Comparison of ENCODE assay signal across 1 cellular context in genomic region chr17:74203439-74204240, GRCh38.
A peak's percentile ranks its signal among the peaks of the same experiment; 100 is the strongest.
TF ChIP-seq lines count a peak whose summit lies in the region.

TSS of gene RPL38 (plus strand) at chr17:74203678. CDS start at chr17:74203956, 278 bp downstream.

TF ChIP-seq in HepG2, 621 proteins besides CTCF, POLR2A, EP300 and RAD21 (continued from another document and continues in another):
- TF ChIP-seq HNF1A (IDR thresholded peaks at IDR 0.05; ENCODE audit: low read depth) (peak; percentile 52; the same call in 1 of the 2 replicates), HNF1A (CRISPR knock-in tag; IDR thresholded peaks at IDR 0.05; ENCODE audit: borderline replicate concordance) (peak; percentile 82), ARID4A (CRISPR knock-in tag; IDR thresholded peaks at IDR 0.05; ENCODE audit: borderline replicate concordance) (peak; percentile 97), ZBTB49 (CRISPR knock-in tag; IDR thresholded peaks at IDR 0.05; ENCODE audit: borderline replicate concordance) (peak; percentile 86; the same call in 1 of the 2 replicates), ZMYM4 (CRISPR knock-in tag; IDR thresholded peaks at IDR 0.05) (peak; percentile 98), TAF1 (CRISPR knock-in tag; IDR thresholded peaks at IDR 0.05) (peak; percentile 99), HNF4G (IDR thresholded peaks at IDR 0.05; ENCODE audit: borderline replicate concordance, low read depth, low read length) (no peak), HNF4G (CRISPR knock-in tag; IDR thresholded peaks at IDR 0.05; ENCODE audit: borderline replicate concordance, low read depth) (no peak), ZBTB26 (CRISPR knock-in tag; IDR thresholded peaks at IDR 0.05; ENCODE audit: borderline replicate concordance) (peak; percentile 82; the same call in 1 of the 2 replicates), ZNF142 (CRISPR knock-in tag; IDR thresholded peaks at IDR 0.05) (0 out of 2 replicates have a peak, but pooled peaks have one; percentile 62), RNF219 (CRISPR knock-in tag; IDR thresholded peaks at IDR 0.05) (peak; percentile 68; the same call in 1 of the 2 replicates), ZNF496 (CRISPR knock-in tag; IDR thresholded peaks at IDR 0.05; ENCODE audit: insufficient replicate concordance) (no peak), ZNF253 (CRISPR knock-in tag; IDR thresholded peaks at IDR 0.05; ENCODE audit: borderline replicate concordance) (peak; percentile 85; the same call in 1 of the 2 replicates), GFI1 (CRISPR knock-in tag; IDR thresholded peaks at IDR 0.05; ENCODE audit: borderline replicate concordance) (0 out of 2 replicates have a peak, but pooled peaks have one; percentile 35), ARNT2 (CRISPR knock-in tag; IDR thresholded peaks at IDR 0.05; ENCODE audit: low read depth) (peak; percentile 82), ZNF17 (CRISPR knock-in tag; IDR thresholded peaks at IDR 0.05) (no peak), MAX (IDR thresholded peaks at IDR 0.05) (peak; percentile 94), PRDM15 (CRISPR knock-in tag; IDR thresholded peaks at IDR 0.05) (no peak), ZNF580 (CRISPR knock-in tag; IDR thresholded peaks at IDR 0.05; ENCODE audit: borderline replicate concordance, low read depth) (peak; percentile 93; the same call in 1 of the 2 replicates), PITX1 (CRISPR knock-in tag; IDR thresholded peaks at IDR 0.05) (peak; percentile 90), RNF2 (conservative IDR thresholded peaks at IDR 0.05; ENCODE audit: low read depth) (peak; percentile 86), DPF2 (CRISPR knock-in tag; IDR thresholded peaks at IDR 0.05; ENCODE audit: borderline replicate concordance, low read depth) (0 out of 2 replicates have a peak, but pooled peaks have one; percentile 35), ZNF678 (CRISPR knock-in tag; IDR thresholded peaks at IDR 0.05) (peak; percentile 87; the same call in 1 of the 2 replicates), ZNF766 (CRISPR knock-in tag; IDR thresholded peaks at IDR 0.05; ENCODE audit: borderline replicate concordance) (peak; percentile 90), ZNF605 (CRISPR knock-in tag; IDR thresholded peaks at IDR 0.05) (peak; percentile 96), DMAP1 (CRISPR knock-in tag; IDR thresholded peaks at IDR 0.05) (peak; percentile 98)
